15 cellular contexts compared by ENCODE assay signal in the genomic region with DNA sequence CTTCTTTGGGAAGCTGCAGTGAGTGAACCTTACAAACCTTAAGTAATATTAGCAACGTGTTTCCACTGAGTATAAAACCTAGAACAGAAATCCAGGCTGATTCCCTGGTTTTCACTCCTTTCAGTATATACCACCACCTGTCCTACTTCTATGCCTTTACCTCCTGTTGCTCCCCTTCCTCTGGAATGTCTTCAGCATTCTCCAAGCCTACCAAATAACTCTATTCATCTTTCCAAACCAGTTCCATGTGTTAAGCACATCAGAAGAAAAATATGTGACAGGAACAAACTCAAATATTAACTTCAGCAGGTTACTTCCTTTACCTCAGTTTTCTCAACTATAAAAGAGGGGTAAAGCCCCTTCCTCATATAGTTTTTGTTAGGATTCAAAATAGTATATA. TPM values are rescaled to one million over a fixed set of nuclear protein-coding genes. Genes with fewer than 3 reads are reported as not detected.
DNase-seq lines count a peak whose midpoint lies in the region; ATAC-seq and TF ChIP-seq lines count a peak whose summit lies in the region.
"Had no signal": no experiment of that assay in that cellular context is flagged by ENCODE, and none has a peak within 500 bp of the region (broad histone marks: within the 10 kb centered on the region; RNA-seq: fewer than 3 reads in every experiment).

No MANE protein-coding gene starts in this region.

- H3K4me1 ChIP-seq in GM23248 (ENCODE audit: insufficient read depth), result peaks cover 65% of the 10 kb centered on the region
- H3K4me1 ChIP-seq in mesenchymal stem cell (ENCODE audit: control insufficient read depth, insufficient read depth, low read depth, low read length), result peaks cover 15% of the 10 kb centered on the region
- peaks cover 10 to 82% (median 61%) of the 10 kb centered on the region in 5 donors for H3K4me1 ChIP-seq in subcutaneous abdominal adipose tissue (ENCODE audit: control insufficient read depth in 5 of 5, insufficient read depth in 5 of 5, low read length in 5 of 5)
- no peaks in the 10 kb centered on the region for H3K4me1 ChIP-seq in neuronal stem cell (ENCODE audit: control insufficient read depth in 2 of 2, insufficient read depth in 1 of 2, low read depth in 1 of 2, low read length in 2 of 2)

- H3K79me1 ChIP-seq in mesenchymal stem cell (replicated peaks; ENCODE audit: low read length, poor library complexity, severe bottlenecking) (no peaks in the 10 kb centered on the region), neuronal stem cell (ENCODE audit: low read depth, low read length) (no peaks in the 10 kb centered on the region)

- H3K27me3 ChIP-seq in GM23248 (replicated peaks; ENCODE audit: insufficient read depth), result no peaks in the 10 kb centered on the region
- no peaks in the 10 kb centered on the region for H3K27me3 ChIP-seq in mesenchymal stem cell (ENCODE audit: control insufficient read depth in 1 of 2, insufficient read depth in 1 of 2, low read length in 2 of 2)
- H3K27me3 ChIP-seq in subcutaneous abdominal adipose tissue (ENCODE audit: control insufficient read depth in 5 of 5, insufficient read depth in 4 of 5, low read length in 5 of 5), result no peaks in the 10 kb centered on the region
- H3K27me3 ChIP-seq in neuronal stem cell (ENCODE audit: control insufficient read depth in 3 of 3, insufficient read depth in 3 of 3, low read depth in 1 of 3, low read length in 3 of 3), result no peaks in the 10 kb centered on the region

- H3K27ac ChIP-seq in GM23248 (peak overlapping the region; percentile 94), VCaP (peak overlapping the region; percentile 14), mesenchymal stem cell (ENCODE audit: low read length, poor library complexity, severe bottlenecking) (peak overlapping the region; percentile 95), subcutaneous abdominal adipose tissue (ENCODE audit: low read depth, low read length) (peak overlapping the region; percentile 100), neuronal stem cell (replicated peaks; ENCODE audit: low read length) (no peak overlapping the region)
- H3K27ac ChIP-seq: SK-N-MC had no signal

- H3K9me3 Mint-ChIP-seq in stimulated activated memory B cell treated with anti-CD40 and anti-IgM and Interleukin-4, amounts not matched to agents 10 μg/mL and 1 μg/mL and 100 μg/mL, for 72 hours, result no peaks in the 10 kb centered on the region

- no peak for ATAC-seq in GM18873 (IDR thresholded peaks at IDR 0.05; ENCODE audit: low FRiP score, unreplicated experiment)
- ATAC-seq in stimulated activated memory B cell treated with anti-CD40 and anti-IgM and Interleukin-4, amounts not matched to agents 10 μg/mL and 1 μg/mL and 100 μg/mL, for 72 hours, result no peak

- H2BK120ac ChIP-seq in mesenchymal stem cell (ENCODE audit: low read depth, low read length), result no peak overlapping the region
- no peak overlapping the region for H2BK120ac ChIP-seq in neuronal stem cell (ENCODE audit: low read depth, low read length)

- H3K36me3 ChIP-seq in GM23248 (ENCODE audit: low read depth) (no peaks in the 10 kb centered on the region), mesenchymal stem cell (ENCODE audit: control insufficient read depth in 1 of 2, insufficient read depth in 2 of 2, low read depth in 1 of 2, low read length in 2 of 2) (peaks cover 0 to 14% of the 10 kb centered on the region in 2 experiments), subcutaneous abdominal adipose tissue (ENCODE audit: control insufficient read depth in 5 of 5, insufficient read depth in 5 of 5, low read length in 5 of 5) (peaks cover 2 to 6% (median 5%) of the 10 kb centered on the region in 5 donors), neuronal stem cell (replicated peaks in 1 of 2; ENCODE audit: control insufficient read depth in 2 of 2, insufficient read depth in 2 of 2, low read length in 2 of 2) (no peaks in the 10 kb centered on the region)

- in situ Hi-C loops in GM23248 (cut with MboI), result no loop called here

- no peaks in the 10 kb centered on the region for H3K9me2 ChIP-seq in GM23248 (ENCODE audit: insufficient read depth)

- no peaks in the 10 kb centered on the region for H4K20me1 ChIP-seq in GM23248 (ENCODE audit: insufficient read depth)

- no peak overlapping the region for H3K4ac ChIP-seq in mesenchymal stem cell (ENCODE audit: low read depth in 1 of 2, low read length in 2 of 2)
- no peak overlapping the region for H3K4ac ChIP-seq in neuronal stem cell (ENCODE audit: low read length)

- peak overlapping the region; percentile 70 for H3K9ac ChIP-seq in GM23248
- H3K9ac ChIP-seq in mesenchymal stem cell (ENCODE audit: low read length), result peak overlapping the region; percentile 84
- H3K9ac ChIP-seq in subcutaneous abdominal adipose tissue (ENCODE audit: low read length in 5 of 5), result peak overlapping the region in 4 of 5 donors; percentile 7 to 59 (median 24)
- H3K9ac ChIP-seq in neuronal stem cell (ENCODE audit: low read depth, low read length, poor library complexity), result no peak overlapping the region

- H3K4me1 Mint-ChIP-seq in stimulated activated memory B cell treated with anti-CD40 and anti-IgM and Interleukin-4, amounts not matched to agents 10 μg/mL and 1 μg/mL and 100 μg/mL, for 72 hours, result peaks cover 19% of the 10 kb centered on the region

- peaks cover 18% of the 10 kb centered on the region for H3K79me2 ChIP-seq in GM23248 (ENCODE audit: insufficient read depth)

- H3K14ac ChIP-seq in mesenchymal stem cell (ENCODE audit: low read length in 2 of 2), result no peak overlapping the region
- H3K14ac ChIP-seq in neuronal stem cell (ENCODE audit: low read length), result no peak overlapping the region

- H3K4me3 Mint-ChIP-seq in stimulated activated memory B cell treated with anti-CD40 and anti-IgM and Interleukin-4, amounts not matched to agents 10 μg/mL and 1 μg/mL and 100 μg/mL, for 72 hours, result no peak overlapping the region

- H3K23ac ChIP-seq in mesenchymal stem cell (ENCODE audit: low read length in 2 of 2) (no peak overlapping the region), neuronal stem cell (ENCODE audit: low read depth, low read length, poor library complexity) (no peak overlapping the region)

- no peak for TF ChIP-seq CTCF in VCaP (conservative IDR thresholded peaks at IDR 0.05)

- H3K9me3 ChIP-seq in GM23248 (ENCODE audit: low read depth) (no peaks in the 10 kb centered on the region), mesenchymal stem cell (ENCODE audit: control insufficient read depth, low read length) (no peaks in the 10 kb centered on the region), subcutaneous abdominal adipose tissue (ENCODE audit: control insufficient read depth in 5 of 5, low read length in 5 of 5) (no peaks in the 10 kb centered on the region), neuronal stem cell (replicated peaks in 1 of 2; ENCODE audit: control insufficient read depth in 2 of 2, insufficient read depth in 1 of 2, low read depth in 1 of 2, low read length in 2 of 2) (no peaks in the 10 kb centered on the region)

- H4K8ac ChIP-seq in mesenchymal stem cell (ENCODE audit: low read length) (no peak overlapping the region), neuronal stem cell (ENCODE audit: low read depth, low read length) (no peak overlapping the region)

- no peak overlapping the region for H2BK5ac ChIP-seq in mesenchymal stem cell (ENCODE audit: low read depth, low read length, poor library complexity, severe bottlenecking)
- H2BK5ac ChIP-seq in neuronal stem cell (ENCODE audit: low read length), result no peak overlapping the region

- H2BK15ac ChIP-seq in mesenchymal stem cell (ENCODE audit: low read depth, poor library complexity, severe bottlenecking) (no peak overlapping the region), neuronal stem cell (ENCODE audit: low read length) (no peak overlapping the region)

- H3K27ac Mint-ChIP-seq in stimulated activated memory B cell treated with anti-CD40 and anti-IgM and Interleukin-4, amounts not matched to agents 10 μg/mL and 1 μg/mL and 100 μg/mL, for 72 hours, result no peak overlapping the region

- peak overlapping the region; percentile 81 for H3K4me2 ChIP-seq in GM23248 (ENCODE audit: unreplicated experiment)
- no peak overlapping the region for H3K4me2 ChIP-seq in mesenchymal stem cell (ENCODE audit: low read length, poor library complexity, severe bottlenecking)
- H3K4me2 ChIP-seq in neuronal stem cell (ENCODE audit: insufficient read depth, low read length, poor library complexity, severe bottlenecking), result no peak overlapping the region

- H3F3A ChIP-seq in GM23248 (ENCODE audit: insufficient read depth), result peaks cover 53% of the 10 kb centered on the region

- H3K36me3 Mint-ChIP-seq in stimulated activated memory B cell treated with anti-CD40 and anti-IgM and Interleukin-4, amounts not matched to agents 10 μg/mL and 1 μg/mL and 100 μg/mL, for 72 hours, result peaks cover 10% of the 10 kb centered on the region

- H3K18ac ChIP-seq in mesenchymal stem cell (ENCODE audit: low read depth in 1 of 2, low read length in 2 of 2), result peak overlapping the region in 1 of 2 experiments; percentile 49
- no peak overlapping the region for H3K18ac ChIP-seq in neuronal stem cell (ENCODE audit: low read length)

- H2BK12ac ChIP-seq in mesenchymal stem cell (ENCODE audit: low read length in 2 of 2) (peak overlapping the region in 1 of 2 experiments; percentile 73), neuronal stem cell (ENCODE audit: low read length) (no peak overlapping the region)

- DNase-seq in GM23248 (peak; percentile 35), mesenchymal stem cell (no peak), neuronal stem cell (ENCODE audit: low spot score) (no peak), HK-2 (ENCODE audit: unreplicated experiment) (no peak)
- DNase-seq: activated CD8-positive, alpha-beta memory T cell treated with anti-CD3 and anti-CD28 coated beads for 24 hours; activated effector memory CD4-positive, alpha-beta T cell treated with anti-CD3 and anti-CD28 coated beads, Interleukin-2, amount 50 U/mL, for 16 hours; effector CD4-positive, alpha-beta T cell; NCI-H146; nucleus accumbens; substantia nigra had no signal

- H2AK5ac ChIP-seq in mesenchymal stem cell (ENCODE audit: low read length, severe bottlenecking), result peak overlapping the region; percentile 84
- no peak overlapping the region for H2AK5ac ChIP-seq in neuronal stem cell (ENCODE audit: low read depth, low read length)

- H2AFZ ChIP-seq in GM23248, result no peak overlapping the region
- no peak overlapping the region for H2AFZ ChIP-seq in mesenchymal stem cell (ENCODE audit: low read depth, low read length)
- H2AFZ ChIP-seq in neuronal stem cell (ENCODE audit: low read length), result no peak overlapping the region

- peaks cover 16% of the 10 kb centered on the region for H3K27me3 Mint-ChIP-seq in stimulated activated memory B cell treated with anti-CD40 and anti-IgM and Interleukin-4, amounts not matched to agents 10 μg/mL and 1 μg/mL and 100 μg/mL, for 72 hours

- H4K91ac ChIP-seq in mesenchymal stem cell (ENCODE audit: low read length) (no peak overlapping the region), neuronal stem cell (ENCODE audit: low read depth, low read length, poor library complexity) (no peak overlapping the region)

- WGBS in GM23248 (ENCODE audit: low coverage in 1 of 2, low lambda C conversion rate in 2 of 2, missing lambda C conversion rate in 2 of 2), 2 experiments, result 0 to 4% methylated on average over 1 of the region's 1 CpG
- WGBS in mesenchymal stem cell, result 94% methylated on average over 1 of the region's 1 CpG
- WGBS in neuronal stem cell (ENCODE audit: extremely low coverage in 2 of 2, insufficient read length in 2 of 2, insufficient replicate concordance in 1 of 2), 2 donors, result no CpG with 5 or more reads among the region's 1 CpG

- H3K4me3 ChIP-seq in GM23248, result peak overlapping the region; percentile 55
- H3K4me3 ChIP-seq in mesenchymal stem cell (ENCODE audit: insufficient read depth in 1 of 2, low read depth in 1 of 2, low read length in 2 of 2), result no peak overlapping the region
- no peak overlapping the region for H3K4me3 ChIP-seq in subcutaneous abdominal adipose tissue (ENCODE audit: low read depth in 1 of 5, low read length in 5 of 5)
- no peak overlapping the region for H3K4me3 ChIP-seq in neuronal stem cell (ENCODE audit: low read length in 2 of 2)
- H3K4me3 ChIP-seq: SK-N-MC had no signal

RNA-seq across cellular contexts. Expression of gene LIMA1, which starts 39.8 kb away (rescaled TPM):
- total RNA-seq in GM23248 (2014; rRNA removed; shearing (Covaris generic)), result 256 and 284 TPM in 2 replicates
- polyA plus RNA-seq in GM23248 (2016; fragmentation: Nextera tagmentation; extraction: Ambion mirVana), result 166 and 180 TPM in 2 replicates
- 78.9 TPM for polyA plus RNA-seq in mesenchymal stem cell (2013, experiment 1 of 2)
- 77.4 TPM for polyA plus RNA-seq in mesenchymal stem cell (2013, experiment 2 of 2)
- polyA plus RNA-seq in neuronal stem cell (2013, experiment 1 of 2), result 26.9 TPM
- polyA plus RNA-seq in neuronal stem cell (2013, experiment 2 of 2), result 26.9 TPM
